In genomic region chr4:110878413-110878812, GRCh38 we compare ENCODE assay signal across 22 cellular contexts.
"Had no signal": no experiment of that assay in that cellular context is flagged by ENCODE, and none has a peak within 500 bp of the region (broad histone marks: within the 10 kb centered on the region; RNA-seq: fewer than 3 reads in every experiment).

No MANE protein-coding gene starts in this region.

- H3K4me1 ChIP-seq: gastroesophageal sphincter, heart right ventricle had no signal

- H3K27ac ChIP-seq: coronary artery, gastroesophageal sphincter, heart right ventricle, skin epidermis, transverse colon had no signal

- DNase-seq: activated CD4-positive, alpha-beta T cell treated with anti-CD3 and anti-CD28 coated beads for 48 hours; activated CD4-positive, CD25-positive, alpha-beta regulatory T cell; activated CD8-positive, alpha-beta T cell treated with anti-CD3 and anti-CD28 coated beads for 36 hours; activated naive CD4-positive, alpha-beta T cell treated with Interleukin-2 at 50 U/mL for 16 hours; activated naive CD8-positive, alpha-beta T cell treated with anti-CD3 and anti-CD28 coated beads, Interleukin-2, amount 10 ng/mL, durations not matched to agents 7 days and 5 days; activated T-cell treated with anti-CD3 and anti-CD28 coated beads, Interleukin-2, amount 50 U/mL, for 1 hour; aorta; effector CD4-positive, alpha-beta T cell; heart right ventricle; immature natural killer cell; left cardiac atrium; mesenchymal stem cell; mucosa of descending colon; naive B cell; right cardiac atrium; stimulated activated CD4-positive, alpha-beta T cell treated with anti-CD3 and anti-CD28 coated beads, Interleukin-15, amount 100 ng/mL, for 24 hours; stimulated activated CD4-positive, alpha-beta T cell treated with anti-CD3 and anti-CD28 coated beads, Interleukin-2, amount 100 ng/mL, for 48 hours; transverse colon had no signal

- H3K9me3 ChIP-seq: gastroesophageal sphincter, mucosa of descending colon, transverse colon had no signal

- H3K27me3 ChIP-seq: gastroesophageal sphincter, heart right ventricle, transverse colon had no signal

- H3K36me3 ChIP-seq: gastroesophageal sphincter, heart right ventricle, transverse colon had no signal

- H3K4me3 ChIP-seq: coronary artery, gastroesophageal sphincter, heart right ventricle, mucosa of descending colon, skin epidermis, transverse colon had no signal

- ATAC-seq: activated CD8-positive, alpha-beta T cell treated with anti-CD3 and anti-CD28 coated beads for 36 hours; activated T-helper 17 cell treated with anti-CD3 and anti-CD28 coated beads, Interleukin-2, amount 50 U/mL, for 72 hours; gastroesophageal sphincter; heart right ventricle; left cardiac atrium; right cardiac atrium had no signal
